ENCODE assay signal across 27 cellular contexts in genomic region chrX:97844943-97845342, GRCh38.
"Had no signal": no experiment of that assay in that cellular context is flagged by ENCODE, and none has a peak within 500 bp of the region (broad histone marks: within the 10 kb centered on the region; RNA-seq: fewer than 3 reads in every experiment).

No MANE protein-coding gene starts in this region.

- ATAC-seq: effector memory CD8-positive, alpha-beta T cell; heart right ventricle; left ventricle myocardium superior; lower lobe of right lung; natural killer cell; pancreas; right lobe of liver; stimulated activated effector memory CD8-positive, alpha-beta T cell treated with anti-CD3 and anti-CD28 coated beads, Interleukin-12 subunit alpha, Interleukin-12 subunit beta, amount 100 ng/mL, for 72 hours had no signal

- H3K4me1 ChIP-seq: esophagus squamous epithelium, heart right ventricle, lower lobe of right lung, pancreas, right lobe of liver, stomach, thyroid gland, vagina had no signal

- H3K36me3 Mint-ChIP-seq: stimulated activated effector memory CD8-positive, alpha-beta T cell treated with anti-CD3 and anti-CD28 coated beads, Interleukin-12 subunit alpha, Interleukin-12 subunit beta, amount 100 ng/mL, for 72 hours had no signal

- H3K27me3 Mint-ChIP-seq: effector memory CD8-positive, alpha-beta T cell; progenitor cell of endocrine pancreas had no signal

- H3K4me2 ChIP-seq: smooth muscle cell had no signal

- H3K4me3 ChIP-seq: coronary artery, esophagus squamous epithelium, heart right ventricle, lower lobe of right lung, pancreas, right lobe of liver, smooth muscle cell, stomach, thyroid gland, vagina had no signal

- H3K9me3 ChIP-seq: lower lobe of right lung, pancreas, right lobe of liver, thyroid gland, vagina had no signal

- H3K27ac ChIP-seq: coronary artery, esophagus squamous epithelium, heart right ventricle, lower lobe of right lung, pancreas, right lobe of liver, stomach, thyroid gland, vagina had no signal

- DNase-seq: dermis blood vessel endothelial cell; effector memory CD8-positive, alpha-beta T cell; erythroblast; esophagus squamous epithelium; foreskin melanocyte; glutamatergic neuron; heart right ventricle; hippocampal formation; immature natural killer cell; islet precursor cell; left ventricle myocardium superior; lower lobe of right lung; natural killer cell; occipital lobe; right lobe of liver; stimulated activated CD4-positive, alpha-beta T cell treated with anti-CD3 and anti-CD28 coated beads, Interleukin-2, amount 100 ng/mL, for 24 hours; stimulated activated CD4-positive, alpha-beta T cell treated with anti-CD3 and anti-CD28 coated beads, Interleukin-4, amount 100 ng/mL, for 24 hours; stimulated activated naive CD4-positive, alpha-beta T cell treated with Interleukin-2 at 50 U/mL for 16 hours; stomach; thyroid gland; trophoblast cell had no signal

- H3K4me3 Mint-ChIP-seq: effector memory CD8-positive, alpha-beta T cell; immature natural killer cell; natural killer cell; stimulated activated effector memory CD8-positive, alpha-beta T cell treated with anti-CD3 and anti-CD28 coated beads, Interleukin-12 subunit alpha, Interleukin-12 subunit beta, amount 100 ng/mL, for 72 hours had no signal

- H3K27me3 ChIP-seq: esophagus squamous epithelium, heart right ventricle, pancreas, right lobe of liver, stomach, thyroid gland, vagina had no signal

- H3K4me1 Mint-ChIP-seq: immature natural killer cell; natural killer cell; stimulated activated effector memory CD8-positive, alpha-beta T cell treated with anti-CD3 and anti-CD28 coated beads, Interleukin-12 subunit alpha, Interleukin-12 subunit beta, amount 100 ng/mL, for 72 hours had no signal

- H3K27ac Mint-ChIP-seq: effector memory CD8-positive, alpha-beta T cell; natural killer cell; progenitor cell of endocrine pancreas; stimulated activated effector memory CD8-positive, alpha-beta T cell treated with anti-CD3 and anti-CD28 coated beads, Interleukin-12 subunit alpha, Interleukin-12 subunit beta, amount 100 ng/mL, for 72 hours had no signal

- H3K36me3 ChIP-seq: esophagus squamous epithelium, heart right ventricle, lower lobe of right lung, pancreas, right lobe of liver, stomach, thyroid gland, vagina had no signal
